Comparison of ENCODE assay signal across 34 cellular contexts in genomic region chr20:45173531-45173930, GRCh38. TPM values are rescaled to one million over a fixed set of nuclear protein-coding genes. Genes with fewer than 3 reads are reported as not detected.
"Had no signal": no experiment of that assay in that cellular context is flagged by ENCODE, and none has a peak within 500 bp of the region (broad histone marks: within the 10 kb centered on the region; RNA-seq: fewer than 3 reads in every experiment).

No MANE protein-coding gene starts in this region.

- H3K27ac Mint-ChIP-seq: activated CD8-positive, alpha-beta T cell treated with anti-CD3 and anti-CD28 coated beads, Interleukin-2, amount 10 ng/mL, durations not matched to agents 7 days and 5 days; activated naive CD4-positive, alpha-beta T cell treated with anti-CD3 and anti-CD28 coated beads, Interleukin-2, amount 50 U/mL, for 72 hours; activated naive CD8-positive, alpha-beta T cell treated with anti-CD3 and anti-CD28 coated beads, Interleukin-2, amount 50 U/mL, for 24 hours; IgD-negative memory B cell; T-helper 1 cell treated with Interleukin-12 subunit alpha and Interleukin-12 subunit beta and Interleukin-4 antibody, amounts not matched to agents 30 μg/mL and 1 μg/mL, for 36 hours; WTC11 had no signal

- H3K27me3 ChIP-seq: ascending aorta, body of pancreas, cardiac muscle cell had no signal

- H3K36me3 ChIP-seq: ascending aorta, cardiac muscle cell, SJSA1 had no signal

- H3K9me3 Mint-ChIP-seq: activated naive CD4-positive, alpha-beta T cell treated with anti-CD3 and anti-CD28 coated beads, Interleukin-2, amount 50 U/mL, for 72 hours; activated naive CD8-positive, alpha-beta T cell treated with anti-CD3 and anti-CD28 coated beads, Interleukin-2, amount 50 U/mL, for 24 hours; T-helper 1 cell treated with Interleukin-12 subunit alpha and Interleukin-12 subunit beta and Interleukin-4 antibody, amounts not matched to agents 30 μg/mL and 1 μg/mL, for 36 hours had no signal

- H3K4me1 ChIP-seq: ascending aorta, SJSA1 had no signal

- H3K27ac ChIP-seq: ascending aorta, body of pancreas, cardiac muscle cell, SJSA1 had no signal

- H3K4me1 Mint-ChIP-seq: activated naive CD8-positive, alpha-beta T cell treated with anti-CD3 and anti-CD28 coated beads, Interleukin-2, amount 50 U/mL, for 24 hours; IgD-negative memory B cell had no signal

- ATAC-seq: activated CD8-positive, alpha-beta T cell treated with anti-CD3 and anti-CD28 coated beads, Interleukin-2, amount 10 ng/mL, durations not matched to agents 7 days and 5 days; activated naive CD4-positive, alpha-beta T cell treated with anti-CD3 and anti-CD28 coated beads, Interleukin-2, amount 50 U/mL, for 72 hours; activated naive CD8-positive, alpha-beta T cell treated with anti-CD3 and anti-CD28 coated beads, Interleukin-2, amount 50 U/mL, for 24 hours; body of pancreas; WTC11 had no signal

- H3K4me3 ChIP-seq: ascending aorta, body of pancreas, cardiac muscle cell, SJSA1 had no signal

- H3K4me3 Mint-ChIP-seq: activated CD8-positive, alpha-beta T cell treated with anti-CD3 and anti-CD28 coated beads, Interleukin-2, amount 10 ng/mL, durations not matched to agents 7 days and 5 days; activated naive CD8-positive, alpha-beta T cell treated with anti-CD3 and anti-CD28 coated beads, Interleukin-2, amount 50 U/mL, for 24 hours; IgD-negative memory B cell; T-helper 1 cell treated with Interleukin-12 subunit alpha and Interleukin-12 subunit beta and Interleukin-4 antibody, amounts not matched to agents 30 μg/mL and 1 μg/mL, for 36 hours; WTC11 had no signal

- H3K9me3 ChIP-seq: body of pancreas, SJSA1 had no signal

- H3K36me3 Mint-ChIP-seq: activated naive CD4-positive, alpha-beta T cell treated with anti-CD3 and anti-CD28 coated beads, Interleukin-2, amount 50 U/mL, for 72 hours; IgD-negative memory B cell; WTC11 had no signal

- DNase-seq: activated CD4-positive, alpha-beta T cell treated with anti-CD3 and anti-CD28 coated beads for 48 hours; activated CD4-positive, alpha-beta T cell treated with anti-CD3 and anti-CD28 coated beads, Interleukin-2, amount 50 U/mL, for 4 hours; activated CD4-positive, CD25-positive, alpha-beta regulatory T cell treated with anti-CD3 and anti-CD28 coated beads, Interleukin-2, amount 50 U/mL, for 72 hours; activated CD8-positive, alpha-beta memory T cell treated with anti-CD3 and anti-CD28 coated beads, Interleukin-2, amount 50 U/mL, for 48 hours; activated CD8-positive, alpha-beta T cell treated with anti-CD3 and anti-CD28 coated beads, Interleukin-2, amount 10 ng/mL, durations not matched to agents 7 days and 5 days; activated effector memory CD4-positive, alpha-beta T cell treated with Interleukin-2 at 50 U/mL for 16 hours; activated naive CD4-positive, alpha-beta T cell; activated naive CD8-positive, alpha-beta T cell treated with anti-CD3 and anti-CD28 coated beads, Interleukin-2, amount 50 U/mL, for 24 hours; activated T-cell treated with anti-CD3 and anti-CD28 coated beads, Interleukin-2, amount 50 U/mL, for 1 hour; amniotic stem cell; body of pancreas; KG1; NCI-H1092; NCI-H1417; NCI-H2029; NCI-H2107; NCI-H2171 treated with DMSO at 0.1 percent for 48 hours; NCI-H345; NCI-H510A; NCI-H526 treated with DMSO at 0.1 percent for 48 hours; NCI-H82; NK-92 treated with Interleukin-12 subunit alpha and Interleukin-12 subunit beta, amount 100 ng/mL, for 24 hours; RPMI8226; SHP77; T-helper 9 cell had no signal

RNA-seq across cellular contexts. Expression of gene PI3, which starts 1.2 kb away (rescaled TPM):
- total RNA-seq: activated CD8-positive, alpha-beta T cell treated with anti-CD3 and anti-CD28 coated beads, Interleukin-2, amount 10 ng/mL, durations not matched to agents 7 days and 5 days; activated naive CD4-positive, alpha-beta T cell treated with anti-CD3 and anti-CD28 coated beads, Interleukin-2, amount 50 U/mL, for 72 hours; ascending aorta; body of pancreas; cardiac muscle cell; LHCN-M2; M059J; SJSA1; WTC11 had no signal
- polyA plus RNA-seq: cardiac muscle cell had no signal

RNA-seq across cellular contexts. Expression of gene SEMG1, which starts 33.3 kb away (rescaled TPM):
- total RNA-seq: activated CD8-positive, alpha-beta T cell treated with anti-CD3 and anti-CD28 coated beads, Interleukin-2, amount 10 ng/mL, durations not matched to agents 7 days and 5 days; activated naive CD4-positive, alpha-beta T cell treated with anti-CD3 and anti-CD28 coated beads, Interleukin-2, amount 50 U/mL, for 72 hours; ascending aorta; body of pancreas; cardiac muscle cell; LHCN-M2; M059J; SJSA1 had no signal
- polyA plus RNA-seq: cardiac muscle cell, IgD-negative memory B cell had no signal

RNA-seq across cellular contexts. Expression of gene SEMG2, which starts 47.6 kb away (rescaled TPM):
- total RNA-seq: activated CD8-positive, alpha-beta T cell treated with anti-CD3 and anti-CD28 coated beads, Interleukin-2, amount 10 ng/mL, durations not matched to agents 7 days and 5 days; activated naive CD4-positive, alpha-beta T cell treated with anti-CD3 and anti-CD28 coated beads, Interleukin-2, amount 50 U/mL, for 72 hours; ascending aorta; body of pancreas; cardiac muscle cell; LHCN-M2; M059J; SJSA1; WTC11 had no signal
- polyA plus RNA-seq: cardiac muscle cell, IgD-negative memory B cell had no signal

RNA-seq across cellular contexts. Expression of gene WFDC12, which starts 49.3 kb away (rescaled TPM):
- total RNA-seq: activated CD8-positive, alpha-beta T cell treated with anti-CD3 and anti-CD28 coated beads, Interleukin-2, amount 10 ng/mL, durations not matched to agents 7 days and 5 days; activated naive CD4-positive, alpha-beta T cell treated with anti-CD3 and anti-CD28 coated beads, Interleukin-2, amount 50 U/mL, for 72 hours; ascending aorta; body of pancreas; cardiac muscle cell; LHCN-M2; M059J; SJSA1; WTC11 had no signal
- polyA plus RNA-seq: cardiac muscle cell, IgD-negative memory B cell had no signal

RNA-seq across cellular contexts. Expression of gene WFDC5, which starts 58.6 kb away (rescaled TPM):
- total RNA-seq: activated CD8-positive, alpha-beta T cell treated with anti-CD3 and anti-CD28 coated beads, Interleukin-2, amount 10 ng/mL, durations not matched to agents 7 days and 5 days; activated naive CD4-positive, alpha-beta T cell treated with anti-CD3 and anti-CD28 coated beads, Interleukin-2, amount 50 U/mL, for 72 hours; ascending aorta; body of pancreas; cardiac muscle cell; LHCN-M2; M059J; SJSA1; WTC11 had no signal
- polyA plus RNA-seq: cardiac muscle cell, IgD-negative memory B cell had no signal
